In the genomic region with DNA sequence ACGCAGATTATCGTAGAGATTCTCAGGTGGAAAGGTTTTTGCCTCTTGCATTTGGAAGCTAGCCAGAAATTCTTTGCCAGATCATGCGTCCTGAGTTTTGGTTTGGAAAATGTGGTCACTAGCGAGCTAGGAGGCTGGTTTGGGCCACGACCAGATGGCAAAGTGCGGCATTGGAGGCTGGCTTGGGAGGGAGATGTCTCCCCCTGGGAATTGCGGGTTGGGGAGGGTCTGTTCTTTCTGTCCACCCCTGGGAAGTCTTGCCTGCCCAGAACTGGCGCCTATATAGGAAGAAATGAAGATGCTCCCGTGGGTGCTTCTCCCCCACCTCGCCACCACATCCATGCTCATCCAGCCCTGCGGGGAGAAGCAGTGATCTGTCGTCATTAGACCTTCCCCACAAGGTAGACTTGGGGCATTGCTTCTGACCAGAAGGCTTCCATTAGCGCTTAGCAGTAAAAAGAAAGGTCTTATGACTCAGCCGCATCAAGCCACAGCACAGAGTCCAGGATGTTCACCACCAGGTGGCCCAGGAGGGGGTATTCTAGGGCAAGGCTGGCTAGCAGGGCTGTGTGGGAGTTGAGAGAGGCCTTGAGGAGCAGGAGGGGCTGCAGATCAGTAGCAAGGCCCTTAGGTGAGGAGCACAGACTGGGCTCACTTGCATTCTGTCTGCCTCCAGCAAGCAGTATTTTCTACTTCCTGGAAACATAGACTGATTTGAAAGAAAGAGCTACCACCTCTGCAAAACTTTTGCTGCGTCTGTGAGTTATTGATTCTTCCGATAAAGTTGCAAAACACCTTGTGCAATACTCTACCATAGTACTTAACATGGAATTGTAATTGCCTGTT, we compare ENCODE assay signal across 8 cellular contexts. TPM values are rescaled to one million over a fixed set of nuclear protein-coding genes. Genes with fewer than 3 reads are reported as not detected.
DNase-seq lines count a peak whose midpoint lies in the region; ATAC-seq and TF ChIP-seq lines count a peak whose summit lies in the region.

No MANE protein-coding gene starts in this region.

- peaks cover 79% of the 10 kb centered on the region for H3K4me1 Mint-ChIP-seq in activated naive CD4-positive, alpha-beta T cell treated with anti-CD3 and anti-CD28 coated beads, Interleukin-2, amount 10 ng/mL, durations not matched to agents 7 days and 5 days

- peak; percentile 29 for ATAC-seq in HG03175 (IDR thresholded peaks at IDR 0.05; ENCODE audit: unreplicated experiment)
- no peak for ATAC-seq in HG03039 (IDR thresholded peaks at IDR 0.05; ENCODE audit: unreplicated experiment)

- no peak overlapping the region for H3K4me2 ChIP-seq in SK-N-SH
- peak overlapping the region; percentile 29 for H3K4me2 ChIP-seq in hepatocyte

- no peaks in the 10 kb centered on the region for H3K9me3 Mint-ChIP-seq in activated naive CD4-positive, alpha-beta T cell treated with anti-CD3 and anti-CD28 coated beads, Interleukin-2, amount 10 ng/mL, durations not matched to agents 7 days and 5 days

- H3K9me3 ChIP-seq in SK-N-SH (no peaks in the 10 kb centered on the region), hepatocyte (ENCODE audit: low read depth) (no peaks in the 10 kb centered on the region)

- no peak for TF ChIP-seq EP300 in SK-N-SH (IDR thresholded peaks at IDR 0.05; ENCODE audit: borderline replicate concordance in 1 of 2, low read depth in 1 of 2, low read length in 1 of 2)

- peak; percentile 27 for DNase-seq in NCI-H2227 (lab: John Stamatoyannopoulos, UW; ENCODE audit: unreplicated experiment)
- no peak for DNase-seq in NCI-H2227 treated with DMSO at 0.1 percent for 48 hours (lab: John Stamatoyannopoulos, UW)
- peak; percentile 62 for DNase-seq in SK-N-SH
- DNase-seq in activated naive CD4-positive, alpha-beta T cell treated with anti-CD3 and anti-CD28 coated beads, Interleukin-2, amount 10 ng/mL, durations not matched to agents 7 days and 5 days = peak; percentile 88
- peak; percentile 91 for DNase-seq in hepatocyte (ENCODE audit: low spot score)
- peak; percentile 62 for DNase-seq in stimulated activated CD4-positive, alpha-beta T cell treated with anti-CD3 and anti-CD28 coated beads, Interleukin-2, amount 100 ng/mL, for 4 hours (ENCODE audit: low read depth)

- no peaks in the 10 kb centered on the region for H3K27me3 ChIP-seq in SK-N-SH (ENCODE audit: insufficient read depth)
- no peaks in the 10 kb centered on the region for H3K27me3 ChIP-seq in hepatocyte

- H4K20me1 ChIP-seq in SK-N-SH (ENCODE audit: insufficient read depth) (peaks cover 28% of the 10 kb centered on the region), hepatocyte (ENCODE audit: insufficient read depth, poor library complexity, severe bottlenecking) (peaks cover 25% of the 10 kb centered on the region)

- peak overlapping the region; percentile 95 for H3K27ac Mint-ChIP-seq in activated naive CD4-positive, alpha-beta T cell treated with anti-CD3 and anti-CD28 coated beads, Interleukin-2, amount 10 ng/mL, durations not matched to agents 7 days and 5 days

- peaks cover 10 to 30% of the 10 kb centered on the region in 2 experiments for H3K4me1 ChIP-seq in SK-N-SH (ENCODE audit: control insufficient read depth in 1 of 2, insufficient read depth in 2 of 2, low read depth in 1 of 2, low read length in 1 of 2)
- peaks cover 46% of the 10 kb centered on the region for H3K4me1 ChIP-seq in hepatocyte (ENCODE audit: insufficient read depth)

- H3K36me3 Mint-ChIP-seq in activated naive CD4-positive, alpha-beta T cell treated with anti-CD3 and anti-CD28 coated beads, Interleukin-2, amount 10 ng/mL, durations not matched to agents 7 days and 5 days = peaks cover 22% of the 10 kb centered on the region

- TF ChIP-seq RAD21 in SK-N-SH (IDR thresholded peaks at IDR 0.05; ENCODE audit: low read length) = peak; percentile 52

- POLR2A ChIA-PET in SK-N-SH (lab: Yijun Ruan, JAX) = interaction anchor here (0.8 kb wide), 1 partner anchor 12 kb away, joined by 3 read pairs; no protein-coding TSS in a partner anchor

- H3K27ac ChIP-seq in SK-N-SH (ENCODE audit: low read depth in 2 of 2, low read length in 1 of 2) = peak overlapping the region; percentile 6 to 69; a peak in 1 of 4 replicates
- peak overlapping the region; percentile 95 for H3K27ac ChIP-seq in hepatocyte

- no peaks in the 10 kb centered on the region for H3K27me3 Mint-ChIP-seq in activated naive CD4-positive, alpha-beta T cell treated with anti-CD3 and anti-CD28 coated beads, Interleukin-2, amount 10 ng/mL, durations not matched to agents 7 days and 5 days

- H3K79me2 ChIP-seq in SK-N-SH (ENCODE audit: insufficient read depth) (peaks cover 30% of the 10 kb centered on the region), hepatocyte (peaks cover 32% of the 10 kb centered on the region)

- WGBS in SK-N-SH (ENCODE audit: low lambda C conversion rate) = 71% methylated on average over 15 of the region's 16 CpGs
- WGBS in hepatocyte (ENCODE audit: low lambda C conversion rate, missing lambda C conversion rate) = 73% methylated on average over 16 of the region's 16 CpGs

- H3K9me2 ChIP-seq in SK-N-SH (no peaks in the 10 kb centered on the region), hepatocyte (replicated peaks; ENCODE audit: insufficient read depth) (no peaks in the 10 kb centered on the region)

- TF ChIP-seq CTCF in SK-N-SH (IDR thresholded peaks at IDR 0.05) (peak; percentile 66), hepatocyte (IDR thresholded peaks at IDR 0.05; ENCODE audit: poor library complexity) (peak; percentile 52)

- CTCF ChIA-PET in SK-N-SH (lab: Yijun Ruan, JAX) = interaction anchor here (0.6 to 3.7 kb wide), 11 partner anchors 9 to 586 kb away, joined by 3 to 40 read pairs (median 4); no protein-coding TSS in a partner anchor
- CTCF ChIA-PET in activated naive CD4-positive, alpha-beta T cell treated with anti-CD3 and anti-CD28 coated beads, Interleukin-2, amount 10 ng/mL, durations not matched to agents 7 days and 5 days (lab: Charles Lee) = interaction anchor here (0.6 to 14.9 kb wide), 13 partner anchors 9 to 874 kb away, joined by 3 to 410 read pairs (median 5); a partner anchor contains a TSS

- H3F3A ChIP-seq in SK-N-SH (replicated peaks; ENCODE audit: insufficient read depth) = peaks cover 18% of the 10 kb centered on the region

- H3K4me3 Mint-ChIP-seq in activated naive CD4-positive, alpha-beta T cell treated with anti-CD3 and anti-CD28 coated beads, Interleukin-2, amount 10 ng/mL, durations not matched to agents 7 days and 5 days = peak overlapping the region; percentile 57

- H3K4me3 ChIP-seq in SK-N-SH (ENCODE audit: low read depth in 2 of 2, low read length in 1 of 2) = no peak overlapping the region
- no peak overlapping the region for H3K4me3 ChIP-seq in hepatocyte

- no peak overlapping the region; the same call in 1 of the 2 replicates for H2AFZ ChIP-seq in SK-N-SH (ENCODE audit: low read depth)
- H2AFZ ChIP-seq in hepatocyte = no peak overlapping the region

- H3K36me3 ChIP-seq in SK-N-SH (replicated peaks in 1 of 2; ENCODE audit: control insufficient read depth in 1 of 2, insufficient read depth in 2 of 2, low read length in 1 of 2) = no peaks in the 10 kb centered on the region
- no peaks in the 10 kb centered on the region for H3K36me3 ChIP-seq in hepatocyte (replicated peaks; ENCODE audit: insufficient read depth, low read depth)

- H3K9ac ChIP-seq in SK-N-SH = no peak overlapping the region

TF ChIP-seq in SK-N-SH, 30 proteins besides CTCF, POLR2A, EP300 and RAD21:
- TF ChIP-seq SMC3 (IDR thresholded peaks at IDR 0.05; ENCODE audit: low read depth, low read length) = peak; percentile 63
- no peak for TF ChIP-seq NFIC (IDR thresholded peaks at IDR 0.05; ENCODE audit: borderline replicate concordance)
- TF ChIP-seq MXI1 (IDR thresholded peaks at IDR 0.05; ENCODE audit: low read depth, low read length) = no peak
- TF ChIP-seq FOSL2 (IDR thresholded peaks at IDR 0.05; ENCODE audit: borderline replicate concordance, low read depth) = peak; percentile 61
- TF ChIP-seq RXRA (IDR thresholded peaks at IDR 0.05; ENCODE audit: borderline replicate concordance, low read depth) = no peak
- TF ChIP-seq, protein P1, sequence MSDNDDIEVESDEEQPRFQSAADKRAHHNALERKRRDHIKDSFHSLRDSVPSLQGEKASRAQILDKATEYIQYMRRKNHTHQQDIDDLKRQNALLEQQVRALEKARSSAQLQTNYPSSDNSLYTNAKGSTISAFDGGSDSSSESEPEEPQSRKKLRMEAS (IDR thresholded peaks at IDR 0.05; ENCODE audit: low read depth) = no peak
- TF ChIP-seq, protein P2, sequence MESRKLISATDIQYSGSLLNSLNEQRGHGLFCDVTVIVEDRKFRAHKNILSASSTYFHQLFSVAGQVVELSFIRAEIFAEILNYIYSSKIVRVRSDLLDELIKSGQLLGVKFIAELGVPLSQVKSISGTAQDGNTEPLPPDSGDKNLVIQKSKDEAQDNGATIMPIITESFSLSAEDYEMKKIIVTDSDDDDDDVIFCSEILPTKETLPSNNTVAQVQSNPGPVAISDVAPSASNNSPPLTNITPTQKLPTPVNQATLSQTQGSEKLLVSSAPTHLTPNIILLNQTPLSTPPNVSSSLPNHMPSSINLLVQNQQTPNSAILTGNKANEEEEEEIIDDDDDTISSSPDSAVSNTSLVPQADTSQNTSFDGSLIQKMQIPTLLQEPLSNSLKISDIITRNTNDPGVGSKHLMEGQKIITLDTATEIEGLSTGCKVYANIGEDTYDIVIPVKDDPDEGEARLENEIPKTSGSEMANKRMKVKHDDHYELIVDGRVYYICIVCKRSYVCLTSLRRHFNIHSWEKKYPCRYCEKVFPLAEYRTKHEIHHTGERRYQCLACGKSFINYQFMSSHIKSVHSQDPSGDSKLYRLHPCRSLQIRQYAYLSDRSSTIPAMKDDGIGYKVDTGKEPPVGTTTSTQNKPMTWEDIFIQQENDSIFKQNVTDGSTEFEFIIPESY (IDR thresholded peaks at IDR 0.05; ENCODE audit: borderline replicate concordance, low read depth) = no peak
- TF ChIP-seq SIN3A (IDR thresholded peaks at IDR 0.05; ENCODE audit: borderline replicate concordance, low read depth, low read length) = no peak
- TF ChIP-seq GABPA (IDR thresholded peaks at IDR 0.05; ENCODE audit: low read depth) = no peak
- TF ChIP-seq YY1 (IDR thresholded peaks at IDR 0.05; ENCODE audit: low read depth) = no peak
- TF ChIP-seq FOXJ3 (CRISPR knock-in tag; IDR thresholded peaks at IDR 0.05) = no peak
- TF ChIP-seq TCF12 (IDR thresholded peaks at IDR 0.05) = peak; percentile 61; the same call in 1 of the 2 replicates
- no peak for TF ChIP-seq MEF2A (IDR thresholded peaks at IDR 0.05; ENCODE audit: borderline replicate concordance, low read depth)
- TF ChIP-seq ELF1 (IDR thresholded peaks at IDR 0.05) = no peak
- TF ChIP-seq GATA2 (CRISPR knock-in tag; IDR thresholded peaks at IDR 0.05) = no peak

RNA-seq across cellular contexts. Expression of a gene that starts 1.5 kb away (rescaled TPM):
- polyA plus RNA-seq in SK-N-SH (2012; rRNA removed) (41.7 and 46.7 TPM in 2 replicates), hepatocyte (300 and 374 TPM in 2 replicates)
- 65.9 and 99.4 TPM in 2 replicates for polyA plus RNA-seq in SK-N-SH (2012; cell fraction: cytosol; rRNA removed)
- polyA plus RNA-seq in SK-N-SH (2012; cell fraction: nucleus; rRNA removed) = 14.6 and 20.7 TPM in 2 replicates
- 354 and 381 TPM in 2 replicates for total RNA-seq in hepatocyte
